In the genomic region with DNA sequence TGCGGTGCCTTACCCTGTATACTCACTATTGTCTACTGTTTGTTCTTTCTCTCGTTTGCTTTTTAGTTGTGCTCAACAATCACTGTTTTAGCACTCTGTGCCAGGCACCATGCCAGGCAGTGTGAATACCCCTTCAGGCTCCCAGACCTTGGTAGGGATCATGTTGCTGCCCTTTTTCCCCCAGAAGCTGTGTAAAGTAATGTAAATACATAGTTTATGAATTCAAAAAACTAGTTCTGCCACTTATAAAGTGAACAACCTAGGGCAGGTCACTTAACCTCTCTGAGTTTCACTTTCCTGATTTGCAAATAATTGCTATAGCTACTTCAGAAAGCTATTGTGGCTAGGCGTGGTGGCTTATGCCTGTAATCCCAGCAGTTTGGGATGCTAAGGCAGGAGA, we compare ENCODE assay signal across 19 cellular contexts.
DNase-seq lines count a peak whose midpoint lies in the region; ATAC-seq and TF ChIP-seq lines count a peak whose summit lies in the region.
"Had no signal": no experiment of that assay in that cellular context is flagged by ENCODE, and none has a peak within 500 bp of the region (broad histone marks: within the 10 kb centered on the region; RNA-seq: fewer than 3 reads in every experiment).

No MANE protein-coding gene starts in this region.

- TF ChIP-seq CTCF in RWPE2 (IDR thresholded peaks at IDR 0.05; ENCODE audit: poor library complexity, severe bottlenecking), result no peak
- TF ChIP-seq CTCF in A673 (conservative IDR thresholded peaks at IDR 0.05; ENCODE audit: low read depth, low read length), result no peak

- H3K36me3 ChIP-seq in RWPE2 (ENCODE audit: low read depth) (no peaks in the 10 kb centered on the region), mesenchymal stem cell (ENCODE audit: control insufficient read depth in 1 of 2, insufficient read depth in 2 of 2, low read depth in 1 of 2, low read length in 2 of 2) (no peaks in the 10 kb centered on the region), A673 (ENCODE audit: insufficient read depth, low read length, poor library complexity, severe bottlenecking) (no peaks in the 10 kb centered on the region)

- no peaks in the 10 kb centered on the region for H3K79me1 ChIP-seq in mesenchymal stem cell (replicated peaks; ENCODE audit: low read length, poor library complexity, severe bottlenecking)

- no peak overlapping the region for H3K23ac ChIP-seq in mesenchymal stem cell (ENCODE audit: low read length in 2 of 2)

- DNase-seq in activated CD4-positive, alpha-beta T cell treated with anti-CD3 and anti-CD28 coated beads, Interleukin-2, amount 10 ng/mL, durations not matched to agents 7 days and 5 days, result no peak
- no peak for DNase-seq in activated CD4-positive, alpha-beta T cell treated with anti-CD3 and anti-CD28 coated beads for 4 hours
- DNase-seq in NCI-H1105 treated with DMSO at 0.1 percent for 48 hours (lab: John Stamatoyannopoulos, UW) (peak; percentile 72), RWPE2 (ENCODE audit: low spot score) (no peak), mesenchymal stem cell (no peak), A673 (ENCODE audit: low spot score) (no peak), DMS79 (lab: John Stamatoyannopoulos, UW) (no peak)
- DNase-seq: activated naive CD8-positive, alpha-beta T cell treated with anti-CD3 and anti-CD28 coated beads, Interleukin-2, amount 50 U/mL, for 24 hours; glutamatergic neuron; H7; naive thymus-derived CD4-positive, alpha-beta T cell; NCI-H2227 treated with DMSO at 0.1 percent for 48 hours; Right ventricle myocardium superior; stimulated activated CD4-positive, alpha-beta T cell treated with anti-CD3 and anti-CD28 coated beads, Interleukin-1b, Interleukin-23, amount 100 ng/mL, for 48 hours; stimulated activated naive CD8-positive, alpha-beta T cell treated with anti-CD3 and anti-CD28 coated beads, Interleukin-15, amount 100 ng/mL, for 72 hours; T-cell had no signal

- no peak overlapping the region for H3K4me3 Mint-ChIP-seq in activated CD4-positive, alpha-beta T cell treated with anti-CD3 and anti-CD28 coated beads, Interleukin-2, amount 10 ng/mL, durations not matched to agents 7 days and 5 days
- H3K4me3 Mint-ChIP-seq: activated naive CD8-positive, alpha-beta T cell treated with anti-CD3 and anti-CD28 coated beads, Interleukin-2, amount 50 U/mL, for 24 hours; CD14-positive monocyte; stimulated activated naive CD8-positive, alpha-beta T cell treated with anti-CD3 and anti-CD28 coated beads, Interleukin-15, amount 100 ng/mL, for 72 hours; T-cell had no signal

- H4K91ac ChIP-seq in mesenchymal stem cell (ENCODE audit: low read length), result no peak overlapping the region

- BruUV-seq in A673 (replicated peaks; lab: Mats Ljungman, UMichigan), result no TSS peak

- H4K8ac ChIP-seq in mesenchymal stem cell (ENCODE audit: low read length), result no peak overlapping the region

- no peak overlapping the region for H3K14ac ChIP-seq in mesenchymal stem cell (ENCODE audit: low read length in 2 of 2)

- intact Hi-C loops in A673 (cut with micrococcal nuclease; ENCODE audit: unreplicated experiment), result no loop called here

- no peak overlapping the region for H2BK120ac ChIP-seq in mesenchymal stem cell (ENCODE audit: low read depth, low read length)

- no peaks in the 10 kb centered on the region for H3K27me3 ChIP-seq in RWPE2 (ENCODE audit: insufficient read depth, poor library complexity, severe bottlenecking)
- H3K27me3 ChIP-seq in mesenchymal stem cell (ENCODE audit: control insufficient read depth in 1 of 2, insufficient read depth in 1 of 2, low read length in 2 of 2), result peaks cover 0 to 3% of the 10 kb centered on the region in 2 experiments
- H3K27me3 ChIP-seq in A673 (replicated peaks; ENCODE audit: insufficient read depth, low read depth, low read length, poor library complexity), result no peaks in the 10 kb centered on the region

- H3K9ac ChIP-seq in mesenchymal stem cell (ENCODE audit: low read length), result no peak overlapping the region

- peaks cover 90% of the 10 kb centered on the region for H3K4me1 Mint-ChIP-seq in activated CD4-positive, alpha-beta T cell treated with anti-CD3 and anti-CD28 coated beads, Interleukin-2, amount 10 ng/mL, durations not matched to agents 7 days and 5 days

- no peak overlapping the region for H2BK15ac ChIP-seq in mesenchymal stem cell (ENCODE audit: low read depth, poor library complexity, severe bottlenecking)

- H2BK5ac ChIP-seq in mesenchymal stem cell (ENCODE audit: low read depth, low read length, poor library complexity, severe bottlenecking), result no peak overlapping the region

- no peaks in the 10 kb centered on the region for H3K9me3 ChIP-seq in RWPE2 (ENCODE audit: severe bottlenecking)
- H3K9me3 ChIP-seq in mesenchymal stem cell (ENCODE audit: control insufficient read depth, low read length), result no peaks in the 10 kb centered on the region
- no peaks in the 10 kb centered on the region for H3K9me3 ChIP-seq in A673 (ENCODE audit: low read depth, low read length, poor library complexity, severe bottlenecking)

- H3K4ac ChIP-seq in mesenchymal stem cell (ENCODE audit: low read depth in 1 of 2, low read length in 2 of 2), result peak overlapping the region in 1 of 2 experiments; percentile 21

- peaks cover 8% of the 10 kb centered on the region for H3K9me3 Mint-ChIP-seq in activated CD4-positive, alpha-beta T cell treated with anti-CD3 and anti-CD28 coated beads, Interleukin-2, amount 10 ng/mL, durations not matched to agents 7 days and 5 days
- H3K9me3 Mint-ChIP-seq: activated naive CD8-positive, alpha-beta T cell treated with anti-CD3 and anti-CD28 coated beads, Interleukin-2, amount 50 U/mL, for 24 hours; stimulated activated naive CD8-positive, alpha-beta T cell treated with anti-CD3 and anti-CD28 coated beads, Interleukin-15, amount 100 ng/mL, for 72 hours; T-cell had no signal

- H3K18ac ChIP-seq in mesenchymal stem cell (ENCODE audit: low read depth in 1 of 2, low read length in 2 of 2), result no peak overlapping the region

- H3K27ac Mint-ChIP-seq in activated CD4-positive, alpha-beta T cell treated with anti-CD3 and anti-CD28 coated beads, Interleukin-2, amount 10 ng/mL, durations not matched to agents 7 days and 5 days, result peak overlapping the region; percentile 73
- H3K27ac Mint-ChIP-seq: activated naive CD8-positive, alpha-beta T cell treated with anti-CD3 and anti-CD28 coated beads, Interleukin-2, amount 50 U/mL, for 24 hours; naive thymus-derived CD4-positive, alpha-beta T cell; stimulated activated naive CD8-positive, alpha-beta T cell treated with anti-CD3 and anti-CD28 coated beads, Interleukin-15, amount 100 ng/mL, for 72 hours; T-cell had no signal

- peak; percentile 1; the same call in 1 of the 3 replicates for ATAC-seq in RWPE2 (ENCODE audit: low read depth)
- no peak for ATAC-seq in GM18907 (IDR thresholded peaks at IDR 0.05; ENCODE audit: unreplicated experiment)
- ATAC-seq: activated naive CD8-positive, alpha-beta T cell treated with anti-CD3 and anti-CD28 coated beads, Interleukin-2, amount 50 U/mL, for 24 hours; naive thymus-derived CD4-positive, alpha-beta T cell; stimulated activated naive CD8-positive, alpha-beta T cell treated with anti-CD3 and anti-CD28 coated beads, Interleukin-15, amount 100 ng/mL, for 72 hours; T-cell had no signal

- no peaks in the 10 kb centered on the region for H3K27me3 Mint-ChIP-seq in activated CD4-positive, alpha-beta T cell treated with anti-CD3 and anti-CD28 coated beads, Interleukin-2, amount 10 ng/mL, durations not matched to agents 7 days and 5 days
- H3K27me3 Mint-ChIP-seq: activated naive CD8-positive, alpha-beta T cell treated with anti-CD3 and anti-CD28 coated beads, Interleukin-2, amount 50 U/mL, for 24 hours; naive thymus-derived CD4-positive, alpha-beta T cell; stimulated activated naive CD8-positive, alpha-beta T cell treated with anti-CD3 and anti-CD28 coated beads, Interleukin-15, amount 100 ng/mL, for 72 hours; T-cell had no signal

- peak overlapping the region; percentile 6 to 57 for H2BK12ac ChIP-seq in mesenchymal stem cell (ENCODE audit: low read length in 2 of 2)

- CTCF ChIA-PET in activated CD4-positive, alpha-beta T cell treated with anti-CD3 and anti-CD28 coated beads, Interleukin-2, amount 10 ng/mL, durations not matched to agents 7 days and 5 days (lab: Charles Lee), result interaction anchor here (0.6 to 1.5 kb wide), 5 partner anchors 11 to 105 kb away, joined by 3 read pairs; no protein-coding TSS in a partner anchor
- CTCF ChIA-PET in A673 (lab: Charles Lee), result no interaction called here

- no peak overlapping the region for H3K4me3 ChIP-seq in RWPE2 (ENCODE audit: severe bottlenecking)
- H3K4me3 ChIP-seq in mesenchymal stem cell (ENCODE audit: insufficient read depth in 1 of 2, low read depth in 1 of 2, low read length in 2 of 2), result no peak overlapping the region
- H3K4me3 ChIP-seq in A673 (ENCODE audit: low read depth, low read length, poor library complexity, severe bottlenecking), result no peak overlapping the region

- POLR2A ChIA-PET in activated CD4-positive, alpha-beta T cell treated with anti-CD3 and anti-CD28 coated beads, Interleukin-2, amount 10 ng/mL, durations not matched to agents 7 days and 5 days (lab: Charles Lee), result interaction anchor here (1.0 kb wide), 1 partner anchor 81 kb away, joined by 3 read pairs; a partner anchor contains a TSS
- POLR2A ChIA-PET in A673 (lab: Charles Lee; ENCODE audit: low non-redundant PET), result no interaction called here

- no peak overlapping the region for H2AK5ac ChIP-seq in mesenchymal stem cell (ENCODE audit: low read length, severe bottlenecking)

- no peak overlapping the region for H2AFZ ChIP-seq in mesenchymal stem cell (ENCODE audit: low read depth, low read length)

- H3K4me1 ChIP-seq in RWPE2 (ENCODE audit: insufficient read depth, poor library complexity, severe bottlenecking) (peaks cover 59% of the 10 kb centered on the region), mesenchymal stem cell (ENCODE audit: control insufficient read depth, insufficient read depth, low read depth, low read length) (no peaks in the 10 kb centered on the region), A673 (ENCODE audit: insufficient read depth, low read length, poor library complexity, severe bottlenecking) (peaks cover 12% of the 10 kb centered on the region)

- H3K27ac ChIP-seq in RWPE2 (ENCODE audit: poor library complexity, severe bottlenecking) (peak overlapping the region; percentile 95), mesenchymal stem cell (ENCODE audit: low read length, poor library complexity, severe bottlenecking) (no peak overlapping the region), A673 (ENCODE audit: low read depth, low read length, poor library complexity, severe bottlenecking) (no peak overlapping the region)
- H3K27ac ChIP-seq: HL-60 had no signal

- 72% methylated on average over 2 of the region's 3 CpGs for WGBS in mesenchymal stem cell

- peaks cover 34% of the 10 kb centered on the region for H3K36me3 Mint-ChIP-seq in activated CD4-positive, alpha-beta T cell treated with anti-CD3 and anti-CD28 coated beads, Interleukin-2, amount 10 ng/mL, durations not matched to agents 7 days and 5 days (ENCODE audit: low read depth)
- H3K36me3 Mint-ChIP-seq: CD14-positive monocyte, T-cell had no signal

- no peak overlapping the region for H3K4me2 ChIP-seq in mesenchymal stem cell (ENCODE audit: low read length, poor library complexity, severe bottlenecking)
